ENCODE assay signal across 8 cellular contexts in the genomic region with DNA sequence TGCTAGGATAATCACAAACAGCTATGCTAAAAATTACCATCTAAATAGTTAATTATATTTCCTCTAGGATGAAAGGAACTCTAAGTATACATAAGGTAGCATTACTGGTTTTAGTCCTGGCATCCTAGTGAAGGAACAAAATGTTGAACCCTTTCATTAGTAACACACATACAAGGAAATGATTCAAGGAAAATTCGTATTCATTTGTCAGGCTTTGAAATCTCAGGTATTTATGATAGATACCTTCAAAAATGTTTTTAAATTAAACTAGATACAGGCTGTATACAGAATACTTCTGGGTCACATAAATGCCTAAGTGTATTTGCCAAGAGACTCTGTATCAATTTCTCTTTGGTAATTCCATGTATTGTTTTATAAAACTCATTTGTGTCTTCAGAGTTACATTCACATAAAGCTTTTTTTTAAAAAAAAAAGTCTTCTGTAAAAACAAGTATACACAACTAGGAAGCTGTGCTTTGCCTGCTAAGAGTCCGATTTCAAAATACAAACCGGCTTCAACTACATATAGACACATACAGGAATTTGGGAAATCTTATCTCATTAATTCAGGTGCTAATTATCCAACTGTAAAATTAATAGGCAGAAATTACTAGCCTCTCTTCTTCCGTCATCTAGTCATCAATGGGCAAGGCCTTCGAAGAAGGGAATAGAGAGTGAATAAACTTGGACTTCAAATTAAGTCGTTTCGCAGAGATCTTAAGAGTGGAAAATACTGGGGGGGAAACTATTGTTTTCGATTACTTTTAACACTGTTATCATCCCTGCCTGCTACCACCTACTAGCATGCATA. TPM values are rescaled to one million over a fixed set of nuclear protein-coding genes. Genes with fewer than 3 reads are reported as not detected.
DNase-seq lines count a peak whose midpoint lies in the region; ATAC-seq, FAIRE-seq and TF ChIP-seq lines count a peak whose summit lies in the region.

No MANE protein-coding gene starts in this region.

- peak overlapping the region; percentile 99 for H3K4me3 ChIP-seq in A549
- H3K4me3 ChIP-seq in brain microvascular endothelial cell (ENCODE audit: low read depth, low read length), result peak overlapping the region; percentile 84
- peak overlapping the region; percentile 92 for H3K4me3 ChIP-seq in mucosa of stomach (ENCODE audit: low read length)

- H3K27ac ChIP-seq in A549 (peak overlapping the region; percentile 88 to 93), brain microvascular endothelial cell (no peak overlapping the region)

- 35% methylated on average over 8 of the region's 8 CpGs for WGBS in A549 (ENCODE audit: missing lambda C conversion rate)

- H3K9ac ChIP-seq in mucosa of stomach (ENCODE audit: low read length), result peak overlapping the region; percentile 96

- no peak for TF ChIP-seq EP300 in A549 (IDR thresholded peaks at IDR 0.05)

- TF ChIP-seq POLR2A in A549 (IDR thresholded peaks at IDR 0.05; ENCODE audit: low read length), result no peak

- H3K36me3 ChIP-seq in brain microvascular endothelial cell (replicated peaks) (peaks cover 2% of the 10 kb centered on the region), mucosa of stomach (ENCODE audit: control insufficient read depth, insufficient read depth, low read length) (no peaks in the 10 kb centered on the region)

- in situ Hi-C loops in brain microvascular endothelial cell (cut with HindIII; ENCODE audit: low pct_ligation_motif_present, low sequenced_read_pairs), result no loop called here

- FAIRE-seq in A549 (lab: Jason Lieb, UNC) (no peak), D721Med (lab: Jason Lieb, UNC) (no peak)

- DNase-seq in A549 (ENCODE audit: low read depth in 1 of 2, low spot score in 1 of 2) (no peak), brain microvascular endothelial cell (no peak), D721Med (ENCODE audit: insufficient read length, low spot score) (no peak)
- DNase-seq in stimulated activated CD4-positive, alpha-beta T cell treated with anti-CD3 and anti-CD28 coated beads, Interleukin-4, amount 100 ng/mL, for 4 hours, result no peak

- POLR2A ChIA-PET in A549 (lab: Yijun Ruan, JAX), result no interaction called here

- H3K4me1 ChIP-seq in A549 (peaks cover 26% of the 10 kb centered on the region; the same call in 2 of the 3 replicates), mucosa of stomach (ENCODE audit: control insufficient read depth, insufficient read depth, low read length) (peaks cover 4% of the 10 kb centered on the region)

- TF ChIP-seq CTCF in A549 (IDR thresholded peaks at IDR 0.05) (no peak), brain microvascular endothelial cell (IDR thresholded peaks at IDR 0.05; ENCODE audit: low read depth, low read length, missing control alignments) (no peak), D721Med (IDR thresholded peaks at IDR 0.05; ENCODE audit: insufficient read depth, missing control alignments) (no peak)

- H3K27me3 ChIP-seq in brain microvascular endothelial cell (replicated peaks) (no peaks in the 10 kb centered on the region), mucosa of stomach (ENCODE audit: control insufficient read depth, insufficient read depth, low read length) (no peaks in the 10 kb centered on the region)

- H3K9me3 ChIP-seq in A549, result no peaks in the 10 kb centered on the region
- H3K9me3 ChIP-seq in mucosa of stomach (ENCODE audit: control insufficient read depth, low read length), result no peaks in the 10 kb centered on the region

- TF ChIP-seq RAD21 in A549 (conservative IDR thresholded peaks at IDR 0.05 in 1 of 2, IDR thresholded peaks at IDR 0.05 in 1 of 2), result no peak

- H3K4me2 ChIP-seq in A549, result peak overlapping the region; percentile 97

- ATAC-seq in A549 (no peak), HG02943 (IDR thresholded peaks at IDR 0.05; ENCODE audit: low read depth, unreplicated experiment) (peak; percentile 2), GM21529 (IDR thresholded peaks at IDR 0.05; ENCODE audit: unreplicated experiment) (no peak), HG02642 (IDR thresholded peaks at IDR 0.05; ENCODE audit: poor library complexity, unreplicated experiment) (no peak)

- CTCF ChIA-PET in A549 (lab: Yijun Ruan, JAX), result interaction anchor here (1.1 to 1.5 kb wide), 2 partner anchors 131 to 183 kb away, joined by 3 read pairs; no protein-coding TSS in a partner anchor

TF ChIP-seq in A549, 52 proteins besides CTCF, POLR2A, EP300 and RAD21:
- TF ChIP-seq, protein P1, sequence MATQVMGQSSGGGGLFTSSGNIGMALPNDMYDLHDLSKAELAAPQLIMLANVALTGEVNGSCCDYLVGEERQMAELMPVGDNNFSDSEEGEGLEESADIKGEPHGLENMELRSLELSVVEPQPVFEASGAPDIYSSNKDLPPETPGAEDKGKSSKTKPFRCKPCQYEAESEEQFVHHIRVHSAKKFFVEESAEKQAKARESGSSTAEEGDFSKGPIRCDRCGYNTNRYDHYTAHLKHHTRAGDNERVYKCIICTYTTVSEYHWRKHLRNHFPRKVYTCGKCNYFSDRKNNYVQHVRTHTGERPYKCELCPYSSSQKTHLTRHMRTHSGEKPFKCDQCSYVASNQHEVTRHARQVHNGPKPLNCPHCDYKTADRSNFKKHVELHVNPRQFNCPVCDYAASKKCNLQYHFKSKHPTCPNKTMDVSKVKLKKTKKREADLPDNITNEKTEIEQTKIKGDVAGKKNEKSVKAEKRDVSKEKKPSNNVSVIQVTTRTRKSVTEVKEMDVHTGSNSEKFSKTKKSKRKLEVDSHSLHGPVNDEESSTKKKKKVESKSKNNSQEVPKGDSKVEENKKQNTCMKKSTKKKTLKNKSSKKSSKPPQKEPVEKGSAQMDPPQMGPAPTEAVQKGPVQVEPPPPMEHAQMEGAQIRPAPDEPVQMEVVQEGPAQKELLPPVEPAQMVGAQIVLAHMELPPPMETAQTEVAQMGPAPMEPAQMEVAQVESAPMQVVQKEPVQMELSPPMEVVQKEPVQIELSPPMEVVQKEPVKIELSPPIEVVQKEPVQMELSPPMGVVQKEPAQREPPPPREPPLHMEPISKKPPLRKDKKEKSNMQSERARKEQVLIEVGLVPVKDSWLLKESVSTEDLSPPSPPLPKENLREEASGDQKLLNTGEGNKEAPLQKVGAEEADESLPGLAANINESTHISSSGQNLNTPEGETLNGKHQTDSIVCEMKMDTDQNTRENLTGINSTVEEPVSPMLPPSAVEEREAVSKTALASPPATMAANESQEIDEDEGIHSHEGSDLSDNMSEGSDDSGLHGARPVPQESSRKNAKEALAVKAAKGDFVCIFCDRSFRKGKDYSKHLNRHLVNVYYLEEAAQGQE (IDR thresholded peaks at IDR 0.05), result no peak

RNA-seq across cellular contexts. Expression of gene SECISBP2L, which starts 1.3 kb away (rescaled TPM):
- polyA plus RNA-seq in A549 (2011; rRNA removed) (15.0 and 18.8 TPM in 2 replicates), A549 (2017; fragmentation: RNase III; extraction: RNeasy Plus Mini Kit Qiagen cat#74134 plus additional on column Dnase treatment) (6.4 to 7.5 TPM (median 7.2 TPM) in 3 replicates)
- 1.7 and 2.7 TPM in 2 replicates for polyA plus RNA-seq in A549 (2012; cell fraction: cytosol; rRNA removed)
- polyA plus RNA-seq in A549 (2012; cell fraction: nucleus; rRNA removed), result 1.6 and 2.1 TPM in 2 replicates
- 29.9 and 31.0 TPM in 2 replicates for polyA minus RNA-seq in A549 (2011; rRNA and poly(A)+ RNA removed)
